ENCODE assay signal across 1 cellular context in genomic region chr17:75393523-75394331, GRCh38.
TF ChIP-seq lines count a peak whose summit lies in the region.

No MANE protein-coding gene starts in this region.

TF ChIP-seq in HCT116, 20 proteins besides CTCF, POLR2A, EP300 and RAD21 (continued from another document):
- TF ChIP-seq REST (IDR thresholded peaks at IDR 0.05; ENCODE audit: low read depth) (no peak), ZFX (IDR thresholded peaks at IDR 0.05) (peak; percentile 46; the same call in 1 of the 2 replicates), SP1 (IDR thresholded peaks at IDR 0.05; ENCODE audit: low read depth) (peak; percentile 99), EZH2 (IDR thresholded peaks at IDR 0.05) (no peak)
